Comparison of ENCODE assay signal across 8 cellular contexts in the genomic region with DNA sequence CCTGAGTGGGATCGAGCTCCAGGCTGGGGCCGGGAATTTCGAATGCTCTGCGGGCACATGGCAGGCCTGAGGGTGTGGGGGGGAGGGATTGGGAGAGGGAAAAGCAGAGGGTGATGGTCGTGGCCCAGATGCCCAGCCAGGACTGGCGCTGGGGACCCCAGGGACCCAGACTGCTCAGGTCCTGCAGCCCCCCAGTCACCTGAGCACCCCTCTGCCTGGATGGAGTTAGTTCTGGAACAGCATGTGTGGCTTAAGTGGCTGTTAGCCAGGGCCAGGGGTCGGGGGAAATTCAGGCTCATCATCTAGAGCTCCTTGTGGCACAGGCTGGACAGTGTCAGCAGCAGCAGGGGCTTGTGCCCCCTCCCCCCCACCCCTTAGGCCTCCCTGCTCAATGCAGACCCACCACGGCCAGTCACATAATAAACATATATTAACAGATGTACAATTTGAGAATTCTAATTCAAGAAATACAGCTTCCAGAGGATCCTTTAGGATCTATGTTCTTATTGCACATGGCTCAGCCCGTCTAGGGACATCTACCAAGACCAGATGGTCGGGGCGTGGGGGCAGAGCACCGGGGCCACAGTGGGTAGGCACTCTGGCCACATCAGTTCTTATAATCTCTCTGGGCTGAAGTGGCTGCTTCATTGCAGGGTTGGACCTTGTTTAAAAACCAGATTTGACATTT. TPM values are rescaled to one million over a fixed set of nuclear protein-coding genes. Genes with fewer than 3 reads are reported as not detected.
DNase-seq lines count a peak whose midpoint lies in the region; ATAC-seq and TF ChIP-seq lines count a peak whose summit lies in the region.

No MANE protein-coding gene starts in this region.

- TF ChIP-seq CTCF in C4-2B (conservative IDR thresholded peaks at IDR 0.05), result no peak
- TF ChIP-seq CTCF in colonic mucosa (IDR thresholded peaks at IDR 0.05), result no peak
- TF ChIP-seq CTCF in neural crest cell (conservative IDR thresholded peaks at IDR 0.05), result no peak

- H3K9me3 ChIP-seq in NT2/D1 (ENCODE audit: insufficient read depth, low read length), result no peaks in the 10 kb centered on the region
- H3K9me3 ChIP-seq in colonic mucosa, result no peaks in the 10 kb centered on the region

- DNase-seq in NT2/D1 (ENCODE audit: low read depth, low spot score) (no peak), colonic mucosa (no peak), neural crest cell (ENCODE audit: low read depth, low spot score) (no peak), NCI-H146 treated with DMSO at 0.1 percent for 48 hours (lab: John Stamatoyannopoulos, UW; ENCODE audit: unreplicated experiment) (no peak), cortex of kidney (lab: John Stamatoyannopoulos, UW) (no peak)
- DNase-seq in NK-92 treated with Interleukin-12 subunit alpha and Interleukin-12 subunit beta, amount 100 ng/mL, for 24 hours (lab: John Stamatoyannopoulos, UW), result no peak

- peak overlapping the region; percentile 98 for H3K27ac Mint-ChIP-seq in neural crest cell (ENCODE audit: unreplicated experiment)

- peak overlapping the region; percentile 32 for H3K9ac ChIP-seq in NT2/D1 (ENCODE audit: insufficient read length, low read depth)
- H3K9ac ChIP-seq in colonic mucosa (ENCODE audit: low read depth in 2 of 2, low read length in 2 of 2), result peak overlapping the region in 1 of 2 donors; percentile 34

- H3K27ac ChIP-seq in C4-2B, result peak overlapping the region; percentile 91
- H3K27ac ChIP-seq in colonic mucosa, result peak overlapping the region; percentile 86

- H3K4me3 ChIP-seq in NT2/D1 (ENCODE audit: insufficient read length, low read depth) (no peak overlapping the region), colonic mucosa (no peak overlapping the region)

- no peak for ATAC-seq in GM21367 (IDR thresholded peaks at IDR 0.05; ENCODE audit: unreplicated experiment)

- no peaks in the 10 kb centered on the region for H3K36me3 Mint-ChIP-seq in neural crest cell (ENCODE audit: low read depth)

- peaks cover 2% of the 10 kb centered on the region for H3K27me3 Mint-ChIP-seq in neural crest cell (ENCODE audit: low read depth)

- H3K27me3 ChIP-seq in NT2/D1 (ENCODE audit: insufficient read depth, insufficient read length), result no peaks in the 10 kb centered on the region
- no peaks in the 10 kb centered on the region for H3K27me3 ChIP-seq in colonic mucosa

- intact Hi-C loops in colonic mucosa (cut with DNase I), result no loop called here

- no peaks in the 10 kb centered on the region for H3K9me3 Mint-ChIP-seq in neural crest cell

- peak overlapping the region; percentile 83 for H3K4me3 Mint-ChIP-seq in neural crest cell

- peaks cover 84% of the 10 kb centered on the region for H3K4me1 Mint-ChIP-seq in neural crest cell

- peaks cover 48% of the 10 kb centered on the region for H3K36me3 ChIP-seq in NT2/D1 (ENCODE audit: insufficient read depth, insufficient read length, low read length)
- no peaks in the 10 kb centered on the region for H3K36me3 ChIP-seq in colonic mucosa

- H3K4me1 ChIP-seq in NT2/D1 (ENCODE audit: insufficient read depth, insufficient read length) (peaks cover 23% of the 10 kb centered on the region), colonic mucosa (peaks cover 20% of the 10 kb centered on the region)

RNA-seq across cellular contexts. Expression of a gene that starts 22.2 kb away (rescaled TPM):
- total RNA-seq in colonic mucosa (10 to 100 TPM; 29.4 to 37.9 TPM), neural crest cell (32.4 and 36.5 TPM in 2 replicates)

RNA-seq across cellular contexts. Expression of a gene that starts 58.8 kb away (rescaled TPM):
- 100 to 1,000 TPM in 1 of 2 donors, 10 to 100 TPM in 1; 45.5 to 147 TPM for total RNA-seq in colonic mucosa
- 68.6 and 80.1 TPM in 2 replicates for total RNA-seq in neural crest cell
